In the genomic region with DNA sequence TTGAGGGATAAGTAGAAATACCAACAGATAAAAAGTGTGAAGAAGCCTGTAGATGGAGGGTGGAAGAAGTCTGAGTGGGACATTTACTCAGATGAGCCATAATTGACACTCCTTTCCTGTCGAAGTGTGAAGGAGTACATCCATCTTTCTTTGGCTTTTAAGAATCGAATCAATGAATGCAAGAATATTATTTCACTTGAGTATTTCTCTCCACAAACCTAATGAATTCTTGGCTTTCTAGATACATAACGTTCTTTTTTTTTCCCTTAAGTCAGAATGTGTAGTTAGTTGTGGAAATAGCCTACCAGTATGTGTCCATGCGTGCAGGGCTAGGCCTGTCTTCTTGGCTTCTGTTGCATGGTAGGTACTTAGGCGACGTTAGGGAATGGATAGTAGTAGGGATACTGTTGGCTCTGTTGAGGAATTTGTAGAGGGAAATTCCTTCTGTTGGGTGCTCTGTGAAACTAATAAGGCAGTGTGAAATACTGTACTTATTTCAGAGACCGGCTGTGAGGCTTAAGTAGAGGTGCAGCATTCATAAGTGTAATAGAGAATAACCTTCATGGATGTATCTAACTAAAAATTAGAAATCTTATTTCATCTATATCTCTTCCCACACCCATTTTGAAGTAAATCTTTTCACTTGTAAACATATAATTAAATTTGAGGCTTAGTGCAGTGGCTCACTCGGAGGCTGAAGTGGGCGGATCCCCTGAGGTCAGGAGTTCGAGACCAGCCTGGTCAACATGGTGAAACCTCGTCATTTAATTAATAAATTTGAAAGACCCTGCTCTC, we compare ENCODE assay signal across 1 cellular context.
TF ChIP-seq lines count a peak whose summit lies in the region.

No MANE protein-coding gene starts in this region.

TF ChIP-seq in SK-N-SH treated with all-trans-retinoic acid at 6 μM for 48 hours, 23 proteins besides CTCF, POLR2A, EP300 and RAD21 (continued from another document):
- no peak for TF ChIP-seq ZFP30 (CRISPR knock-in tag; IDR thresholded peaks at IDR 0.05)
- TF ChIP-seq SNAI2 (CRISPR knock-in tag; IDR thresholded peaks at IDR 0.05): no peak
- no peak for TF ChIP-seq ZNF8 (CRISPR knock-in tag; IDR thresholded peaks at IDR 0.05)
- no peak for TF ChIP-seq ZNF70 (CRISPR knock-in tag; IDR thresholded peaks at IDR 0.05)
- TF ChIP-seq BACH2 (CRISPR knock-in tag; IDR thresholded peaks at IDR 0.05; ENCODE audit: borderline replicate concordance): no peak
- TF ChIP-seq ESRRG (CRISPR knock-in tag; IDR thresholded peaks at IDR 0.05): no peak
- no peak for TF ChIP-seq OSR1 (CRISPR knock-in tag; IDR thresholded peaks at IDR 0.05)
- no peak for TF ChIP-seq TCF4 (CRISPR knock-in tag; IDR thresholded peaks at IDR 0.05; ENCODE audit: borderline replicate concordance)
- TF ChIP-seq, protein P1, sequence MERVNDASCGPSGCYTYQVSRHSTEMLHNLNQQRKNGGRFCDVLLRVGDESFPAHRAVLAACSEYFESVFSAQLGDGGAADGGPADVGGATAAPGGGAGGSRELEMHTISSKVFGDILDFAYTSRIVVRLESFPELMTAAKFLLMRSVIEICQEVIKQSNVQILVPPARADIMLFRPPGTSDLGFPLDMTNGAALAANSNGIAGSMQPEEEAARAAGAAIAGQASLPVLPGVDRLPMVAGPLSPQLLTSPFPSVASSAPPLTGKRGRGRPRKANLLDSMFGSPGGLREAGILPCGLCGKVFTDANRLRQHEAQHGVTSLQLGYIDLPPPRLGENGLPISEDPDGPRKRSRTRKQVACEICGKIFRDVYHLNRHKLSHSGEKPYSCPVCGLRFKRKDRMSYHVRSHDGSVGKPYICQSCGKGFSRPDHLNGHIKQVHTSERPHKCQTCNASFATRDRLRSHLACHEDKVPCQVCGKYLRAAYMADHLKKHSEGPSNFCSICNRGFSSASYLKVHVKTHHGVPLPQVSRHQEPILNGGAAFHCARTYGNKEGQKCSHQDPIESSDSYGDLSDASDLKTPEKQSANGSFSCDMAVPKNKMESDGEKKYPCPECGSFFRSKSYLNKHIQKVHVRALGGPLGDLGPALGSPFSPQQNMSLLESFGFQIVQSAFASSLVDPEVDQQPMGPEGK (CRISPR knock-in tag; IDR thresholded peaks at IDR 0.05; ENCODE audit: borderline replicate concordance): no peak
- TF ChIP-seq ZNF565 (CRISPR knock-in tag; conservative IDR thresholded peaks at IDR 0.05; ENCODE audit: low read depth): no peak
- TF ChIP-seq TOX (CRISPR knock-in tag; IDR thresholded peaks at IDR 0.05; ENCODE audit: borderline replicate concordance): no peak
- TF ChIP-seq CSDC2 (CRISPR knock-in tag; IDR thresholded peaks at IDR 0.05): no peak
- no peak for TF ChIP-seq CSRNP3 (CRISPR knock-in tag; IDR thresholded peaks at IDR 0.05)
